10 cellular contexts compared by ENCODE assay signal in the genomic region with DNA sequence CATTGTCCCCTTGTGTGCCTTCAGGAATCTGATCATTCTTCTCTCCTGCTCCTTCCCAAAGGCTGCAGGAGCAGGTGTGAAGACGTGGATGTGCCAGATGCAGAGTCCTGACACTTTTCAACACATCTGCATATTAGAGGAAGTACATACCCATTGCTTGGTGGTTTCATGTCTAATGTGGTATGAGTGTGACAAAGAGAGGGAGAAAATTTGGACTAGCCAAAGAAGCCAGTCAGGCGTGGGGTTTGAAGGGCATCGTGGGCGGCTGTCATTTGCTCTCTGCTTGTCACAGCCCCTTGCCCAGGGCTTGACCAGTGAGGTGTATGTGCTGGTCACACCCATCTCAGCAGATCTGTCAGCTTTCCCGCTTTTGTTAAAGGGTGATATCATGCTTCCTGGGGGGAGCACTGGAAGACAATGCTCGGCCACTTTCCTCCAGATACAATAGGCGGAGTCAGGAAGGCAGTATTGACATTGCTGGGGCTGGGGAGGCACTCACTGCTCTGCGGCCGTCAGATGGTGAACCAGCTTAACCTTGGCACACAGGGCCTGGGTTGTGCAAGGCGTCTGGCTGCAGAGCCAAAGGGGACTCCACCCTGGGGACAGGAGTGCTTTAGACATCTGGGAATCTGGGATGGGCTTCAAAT. TPM values are rescaled to one million over a fixed set of nuclear protein-coding genes. Genes with fewer than 3 reads are reported as not detected.
A peak's percentile ranks its signal among the peaks of the same experiment; 100 is the strongest.
DNase-seq lines count a peak whose midpoint lies in the region; ATAC-seq and TF ChIP-seq lines count a peak whose summit lies in the region.
"Had no signal": no experiment of that assay in that cellular context is flagged by ENCODE, and none has a peak within 500 bp of the region (broad histone marks: within the 10 kb centered on the region; RNA-seq: fewer than 3 reads in every experiment).

No MANE protein-coding gene starts in this region.

- no peak overlapping the region for H3K27ac Mint-ChIP-seq in osteocyte (ENCODE audit: unreplicated experiment)

- no peaks in the 10 kb centered on the region for H3K27me3 ChIP-seq in mammary epithelial cell (ENCODE audit: insufficient read depth, low read length)
- no peaks in the 10 kb centered on the region for H3K27me3 ChIP-seq in tibial artery

- peaks cover 31% of the 10 kb centered on the region for H3K4me1 Mint-ChIP-seq in osteocyte (ENCODE audit: unreplicated experiment)
- H3K4me1 Mint-ChIP-seq: central memory CD8-positive, alpha-beta T cell had no signal

- no peaks in the 10 kb centered on the region for H3K79me2 ChIP-seq in mammary epithelial cell (ENCODE audit: insufficient read depth, low read length)

- DNase-seq in NCI-H1417 (lab: John Stamatoyannopoulos, UW) (peak in 2 of 3 experiments; percentile 32 to 72), mammary epithelial cell (peak; percentile 22), left colon (peak; percentile 67 to 82), tibial artery (peak; percentile 54 to 76), osteocyte (ENCODE audit: extremely low spot score, unreplicated experiment) (no peak), RKO (ENCODE audit: low spot score) (no peak)
- no peak for DNase-seq in stimulated activated CD4-positive, alpha-beta T cell treated with anti-CD3 and anti-CD28 coated beads, Interleukin-15, amount 100 ng/mL, for 24 hours
- DNase-seq: activated CD4-positive, alpha-beta T cell treated with anti-CD3 and anti-CD28 coated beads for 48 hours; NCI-H524 treated with DMSO at 0.1 percent for 48 hours had no signal

- H3K27ac ChIP-seq in mammary epithelial cell (ENCODE audit: insufficient read depth, low read depth, low read length) (no peak overlapping the region), tibial artery (no peak overlapping the region)

- H3K9me3 Mint-ChIP-seq in osteocyte (ENCODE audit: unreplicated experiment), result no peaks in the 10 kb centered on the region
- H3K9me3 Mint-ChIP-seq: central memory CD8-positive, alpha-beta T cell had no signal

- no peaks in the 10 kb centered on the region for H3K36me3 Mint-ChIP-seq in osteocyte (ENCODE audit: unreplicated experiment)

- intact Hi-C loops in mammary epithelial cell (cut with micrococcal nuclease) (no loop called here), left colon (cut with DNase I, micrococcal nuclease) (no loop called here), tibial artery (cut with DNase I; ENCODE audit: low total_unique reads) (no loop called here)

- H3K36me3 ChIP-seq in mammary epithelial cell (ENCODE audit: insufficient read depth, low read length) (no peaks in the 10 kb centered on the region), tibial artery (no peaks in the 10 kb centered on the region)

- peaks cover 10% of the 10 kb centered on the region for H3K4me1 ChIP-seq in mammary epithelial cell (ENCODE audit: insufficient read depth, low read length)
- peaks cover 0 to 18% (median 2%) of the 10 kb centered on the region in 4 donors for H3K4me1 ChIP-seq in tibial artery

- WGBS in mammary epithelial cell (ENCODE audit: low coverage, missing lambda C conversion rate), result 60% methylated on average over 8 of the region's 10 CpGs

- no peaks in the 10 kb centered on the region for H3K9me3 ChIP-seq in mammary epithelial cell (replicated peaks; ENCODE audit: insufficient read depth, low read length)
- H3K9me3 ChIP-seq in tibial artery, result no peaks in the 10 kb centered on the region

- no peak overlapping the region for H3K4me3 ChIP-seq in mammary epithelial cell (replicated peaks in 1 of 3; ENCODE audit: insufficient read depth in 1 of 3, low read depth in 2 of 3, low read length in 3 of 3)
- no peak overlapping the region for H3K4me3 ChIP-seq in tibial artery

- no peaks in the 10 kb centered on the region for H4K20me1 ChIP-seq in mammary epithelial cell (ENCODE audit: insufficient read depth, low read length)

- H3K9ac ChIP-seq in mammary epithelial cell (ENCODE audit: insufficient read depth, low read length), result no peak overlapping the region

- peak; percentile 99 for ATAC-seq in left colon

- no peak overlapping the region for H2AFZ ChIP-seq in mammary epithelial cell (ENCODE audit: low read depth, low read length)

- no peaks in the 10 kb centered on the region for H3K27me3 Mint-ChIP-seq in osteocyte (ENCODE audit: unreplicated experiment)
- H3K27me3 Mint-ChIP-seq: central memory CD8-positive, alpha-beta T cell had no signal

- H3K4me2 ChIP-seq in mammary epithelial cell (ENCODE audit: insufficient read depth, low read depth, low read length), result no peak overlapping the region

- TF ChIP-seq CTCF in mammary epithelial cell (conservative IDR thresholded peaks at IDR 0.05 in 1 of 2, IDR thresholded peaks at IDR 0.05 in 1 of 2; ENCODE audit: extremely low read depth in 1 of 2, insufficient read depth in 1 of 2, low read depth in 1 of 2, low read length in 2 of 2) (no peak), tibial artery (IDR thresholded peaks at IDR 0.05) (no peak), osteocyte (IDR thresholded peaks at IDR 0.05) (no peak)

- BruUV-seq in mammary epithelial cell (replicated peaks; lab: Mats Ljungman, UMichigan), result no TSS peak

- CTCF ChIA-PET in mammary epithelial cell (lab: Charles Lee; ENCODE audit: low non-redundant PET), result no interaction called here

- dilution Hi-C loops in mammary epithelial cell (cut with HindIII; ENCODE audit: low sequenced_read_pairs), result no loop called here

- in situ Hi-C loops in mammary epithelial cell (cut with MboI; ENCODE audit: low sequenced_read_pairs in 2 of 2), result no loop called here

- H3K4me3 Mint-ChIP-seq in osteocyte (ENCODE audit: unreplicated experiment), result no peak overlapping the region
- H3K4me3 Mint-ChIP-seq: central memory CD8-positive, alpha-beta T cell had no signal

RNA-seq across cellular contexts. Expression of a gene that starts 8.6 kb away (rescaled TPM):
- under 1 TPM in 1 of 2 donors, not detected in 1; 0.09 TPM for total RNA-seq in mammary epithelial cell
- polyA plus RNA-seq in mammary epithelial cell, result 0.02 TPM
- polyA minus RNA-seq in mammary epithelial cell, result not detected
- 1 to 10 TPM; 2.4 to 4.2 TPM for total RNA-seq in left colon
- 1.3 and 1.6 TPM in 2 replicates for total RNA-seq in osteocyte

Comparison
In these comparisons a context has a peak if more than half of its experiments do, and no peak if none do; other contexts are left out.
1. DNase-seq: peak in NCI-H1417 (2 of 3), mammary epithelial cell (single experiment), left colon (2 of 2) and tibial artery (2 of 2); none in stimulated activated CD4-positive, alpha-beta T cell treated with anti-CD3 and anti-CD28 coated beads, Interleukin-15, amount 100 ng/mL, for 24 hours (single experiment), osteocyte (single experiment) and RKO (single experiment).